ENCODE assay signal across 8 cellular contexts in the genomic region with DNA sequence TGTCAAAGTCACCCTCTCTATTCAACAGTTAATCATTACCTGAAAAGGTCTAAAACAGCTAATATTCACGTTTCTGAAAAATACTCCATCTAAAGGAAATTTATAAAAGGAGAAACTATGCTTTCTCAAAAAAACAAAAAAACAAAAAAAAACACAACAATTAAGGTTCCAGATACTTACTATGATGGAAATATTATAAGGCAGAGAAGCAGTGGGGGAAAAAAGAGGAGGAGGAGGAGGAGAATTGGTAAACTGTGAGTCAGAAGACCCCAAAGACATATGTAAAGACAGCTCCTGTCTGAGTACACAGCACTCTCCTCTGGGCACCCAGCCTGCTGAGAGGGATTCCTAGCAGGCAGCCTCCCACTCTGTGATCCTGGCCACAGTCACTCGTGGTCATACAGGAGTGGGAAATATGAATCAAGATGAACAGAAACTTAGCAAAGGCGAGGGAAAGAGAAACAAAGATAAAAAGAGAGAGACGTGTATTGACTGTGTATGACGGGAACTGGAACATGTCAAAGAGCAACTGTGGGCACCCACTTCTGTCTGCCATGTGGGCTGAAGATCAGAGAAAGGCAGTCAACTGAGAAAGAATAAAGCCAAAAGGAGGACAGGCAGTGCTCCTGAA. TPM values are rescaled to one million over a fixed set of nuclear protein-coding genes. Genes with fewer than 3 reads are reported as not detected.
A peak's percentile ranks its signal among the peaks of the same experiment; 100 is the strongest.
DNase-seq lines count a peak whose midpoint lies in the region; ATAC-seq and TF ChIP-seq lines count a peak whose summit lies in the region.

No MANE protein-coding gene starts in this region.

- H3K9me3 Mint-ChIP-seq in activated naive CD8-positive, alpha-beta T cell (ENCODE audit: low read depth): no peaks in the 10 kb centered on the region

- TF ChIP-seq POLR2A in Peyer's patch (IDR thresholded peaks at IDR 0.05): no peak

- H3K9me3 ChIP-seq in Peyer's patch: no peaks in the 10 kb centered on the region

- peaks cover 41% of the 10 kb centered on the region for H3K4me1 Mint-ChIP-seq in activated naive CD8-positive, alpha-beta T cell (ENCODE audit: low read depth)

- H3K4me3 ChIP-seq in Peyer's patch: no peak overlapping the region

- no peaks in the 10 kb centered on the region for H3K27me3 ChIP-seq in Peyer's patch

- no peak for TF ChIP-seq CTCF in Peyer's patch (IDR thresholded peaks at IDR 0.05)

- peak; percentile 15 to 34 for DNase-seq in stimulated activated CD8-positive, alpha-beta memory T cell treated with anti-CD3 and anti-CD28 coated beads, Interleukin-15, amount 100 ng/mL, for 4 hours (ENCODE audit: low read depth in 2 of 2)
- no peak for DNase-seq in NCI-H187 treated with DMSO at 0.1 percent for 48 hours (lab: John Stamatoyannopoulos, UW)
- no peak for DNase-seq in NCI-H510A (lab: John Stamatoyannopoulos, UW)
- DNase-seq in Peyer's patch: no peak
- DNase-seq in foreskin melanocyte: no peak

- peak; percentile 77 for ATAC-seq in GM19351 (IDR thresholded peaks at IDR 0.05; ENCODE audit: unreplicated experiment)
- ATAC-seq in HG03159 (IDR thresholded peaks at IDR 0.05; ENCODE audit: unreplicated experiment): peak; percentile 72

- peaks cover 8% of the 10 kb centered on the region for H3K36me3 Mint-ChIP-seq in activated naive CD8-positive, alpha-beta T cell

- no peak overlapping the region for H3K27ac ChIP-seq in Peyer's patch

- H3K4me1 ChIP-seq in Peyer's patch: no peaks in the 10 kb centered on the region

- H3K27ac Mint-ChIP-seq in activated naive CD8-positive, alpha-beta T cell: peak overlapping the region; percentile 95

- peak overlapping the region; percentile 77 for H3K4me3 Mint-ChIP-seq in activated naive CD8-positive, alpha-beta T cell

- no peaks in the 10 kb centered on the region for H3K27me3 Mint-ChIP-seq in activated naive CD8-positive, alpha-beta T cell

- no peaks in the 10 kb centered on the region for H3K36me3 ChIP-seq in Peyer's patch

RNA-seq across cellular contexts. Expression of a gene that starts 12.5 kb away (rescaled TPM):
- 1 to 10 TPM; 3.1 to 7.4 (median 5.5) TPM for total RNA-seq in Peyer's patch

RNA-seq across cellular contexts. Expression of a gene that starts 40.3 kb away (rescaled TPM):
- 100 to 1,000 TPM in 1 of 4 donors, 10 to 100 TPM in 3; 44.7 to 107 (median 69.4) TPM for total RNA-seq in Peyer's patch

Comparison
In these comparisons a context has a peak if more than half of its experiments do, and no peak if none do; other contexts are left out.
1. DNase-seq: peak in stimulated activated CD8-positive, alpha-beta memory T cell treated with anti-CD3 and anti-CD28 coated beads, Interleukin-15, amount 100 ng/mL, for 4 hours (2 of 2); none in NCI-H187 treated with DMSO at 0.1 percent for 48 hours (single experiment), NCI-H510A (single experiment), Peyer's patch (0 of 3) and foreskin melanocyte (single experiment).